In the genomic region with DNA sequence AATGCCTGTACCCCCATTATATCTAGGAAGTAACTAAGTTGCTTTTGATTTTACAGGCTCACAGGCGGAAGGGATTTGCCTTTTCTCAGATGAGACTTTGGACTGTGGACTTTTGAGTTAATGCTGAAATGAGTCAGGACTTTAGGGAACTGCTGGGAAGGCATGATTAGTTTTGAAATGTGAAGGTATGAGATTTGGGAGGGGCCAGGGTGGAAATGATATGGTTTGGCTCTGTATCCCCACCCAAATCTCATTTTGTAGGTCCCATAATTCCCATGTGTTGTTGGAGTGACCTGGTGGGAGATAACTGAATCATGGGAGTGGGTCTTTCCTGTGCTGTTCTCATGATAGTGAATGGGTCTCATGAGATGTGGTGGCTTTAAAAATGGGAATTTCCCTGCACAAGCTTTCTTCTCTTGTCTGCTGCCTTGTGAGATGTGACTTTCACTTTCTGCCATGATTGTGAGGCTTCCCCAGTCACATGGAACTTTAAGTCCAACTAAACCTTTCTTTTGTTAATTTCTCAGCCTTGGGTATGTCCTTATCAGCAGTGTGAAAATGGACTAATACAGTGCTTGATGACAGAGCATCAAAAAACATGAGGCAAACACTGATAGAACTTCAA, we compare ENCODE assay signal across 1 cellular context.
TF ChIP-seq lines count a peak whose summit lies in the region.

No MANE protein-coding gene starts in this region.

TF ChIP-seq in GM12878, 131 proteins besides CTCF, POLR2A, EP300 and RAD21 (continued from another document):
- TF ChIP-seq, protein P1, sequence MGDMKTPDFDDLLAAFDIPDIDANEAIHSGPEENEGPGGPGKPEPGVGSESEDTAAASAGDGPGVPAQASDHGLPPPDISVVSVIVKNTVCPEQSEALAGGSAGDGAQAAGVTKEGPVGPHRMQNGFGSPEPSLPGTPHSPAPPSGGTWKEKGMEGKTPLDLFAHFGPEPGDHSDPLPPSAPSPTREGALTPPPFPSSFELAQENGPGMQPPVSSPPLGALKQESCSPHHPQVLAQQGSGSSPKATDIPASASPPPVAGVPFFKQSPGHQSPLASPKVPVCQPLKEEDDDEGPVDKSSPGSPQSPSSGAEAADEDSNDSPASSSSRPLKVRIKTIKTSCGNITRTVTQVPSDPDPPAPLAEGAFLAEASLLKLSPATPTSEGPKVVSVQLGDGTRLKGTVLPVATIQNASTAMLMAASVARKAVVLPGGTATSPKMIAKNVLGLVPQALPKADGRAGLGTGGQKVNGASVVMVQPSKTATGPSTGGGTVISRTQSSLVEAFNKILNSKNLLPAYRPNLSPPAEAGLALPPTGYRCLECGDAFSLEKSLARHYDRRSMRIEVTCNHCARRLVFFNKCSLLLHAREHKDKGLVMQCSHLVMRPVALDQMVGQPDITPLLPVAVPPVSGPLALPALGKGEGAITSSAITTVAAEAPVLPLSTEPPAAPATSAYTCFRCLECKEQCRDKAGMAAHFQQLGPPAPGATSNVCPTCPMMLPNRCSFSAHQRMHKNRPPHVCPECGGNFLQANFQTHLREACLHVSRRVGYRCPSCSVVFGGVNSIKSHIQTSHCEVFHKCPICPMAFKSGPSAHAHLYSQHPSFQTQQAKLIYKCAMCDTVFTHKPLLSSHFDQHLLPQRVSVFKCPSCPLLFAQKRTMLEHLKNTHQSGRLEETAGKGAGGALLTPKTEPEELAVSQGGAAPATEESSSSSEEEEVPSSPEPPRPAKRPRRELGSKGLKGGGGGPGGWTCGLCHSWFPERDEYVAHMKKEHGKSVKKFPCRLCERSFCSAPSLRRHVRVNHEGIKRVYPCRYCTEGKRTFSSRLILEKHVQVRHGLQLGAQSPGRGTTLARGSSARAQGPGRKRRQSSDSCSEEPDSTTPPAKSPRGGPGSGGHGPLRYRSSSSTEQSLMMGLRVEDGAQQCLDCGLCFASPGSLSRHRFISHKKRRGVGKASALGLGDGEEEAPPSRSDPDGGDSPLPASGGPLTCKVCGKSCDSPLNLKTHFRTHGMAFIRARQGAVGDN (IDR thresholded peaks at IDR 0.05): peak; percentile 62; the same call in 1 of the 2 replicates
- no peak for TF ChIP-seq SMAD5 (IDR thresholded peaks at IDR 0.05; ENCODE audit: low read depth)
- no peak for TF ChIP-seq KDM1A (IDR thresholded peaks at IDR 0.05; ENCODE audit: borderline replicate concordance)
- TF ChIP-seq, protein P2, sequence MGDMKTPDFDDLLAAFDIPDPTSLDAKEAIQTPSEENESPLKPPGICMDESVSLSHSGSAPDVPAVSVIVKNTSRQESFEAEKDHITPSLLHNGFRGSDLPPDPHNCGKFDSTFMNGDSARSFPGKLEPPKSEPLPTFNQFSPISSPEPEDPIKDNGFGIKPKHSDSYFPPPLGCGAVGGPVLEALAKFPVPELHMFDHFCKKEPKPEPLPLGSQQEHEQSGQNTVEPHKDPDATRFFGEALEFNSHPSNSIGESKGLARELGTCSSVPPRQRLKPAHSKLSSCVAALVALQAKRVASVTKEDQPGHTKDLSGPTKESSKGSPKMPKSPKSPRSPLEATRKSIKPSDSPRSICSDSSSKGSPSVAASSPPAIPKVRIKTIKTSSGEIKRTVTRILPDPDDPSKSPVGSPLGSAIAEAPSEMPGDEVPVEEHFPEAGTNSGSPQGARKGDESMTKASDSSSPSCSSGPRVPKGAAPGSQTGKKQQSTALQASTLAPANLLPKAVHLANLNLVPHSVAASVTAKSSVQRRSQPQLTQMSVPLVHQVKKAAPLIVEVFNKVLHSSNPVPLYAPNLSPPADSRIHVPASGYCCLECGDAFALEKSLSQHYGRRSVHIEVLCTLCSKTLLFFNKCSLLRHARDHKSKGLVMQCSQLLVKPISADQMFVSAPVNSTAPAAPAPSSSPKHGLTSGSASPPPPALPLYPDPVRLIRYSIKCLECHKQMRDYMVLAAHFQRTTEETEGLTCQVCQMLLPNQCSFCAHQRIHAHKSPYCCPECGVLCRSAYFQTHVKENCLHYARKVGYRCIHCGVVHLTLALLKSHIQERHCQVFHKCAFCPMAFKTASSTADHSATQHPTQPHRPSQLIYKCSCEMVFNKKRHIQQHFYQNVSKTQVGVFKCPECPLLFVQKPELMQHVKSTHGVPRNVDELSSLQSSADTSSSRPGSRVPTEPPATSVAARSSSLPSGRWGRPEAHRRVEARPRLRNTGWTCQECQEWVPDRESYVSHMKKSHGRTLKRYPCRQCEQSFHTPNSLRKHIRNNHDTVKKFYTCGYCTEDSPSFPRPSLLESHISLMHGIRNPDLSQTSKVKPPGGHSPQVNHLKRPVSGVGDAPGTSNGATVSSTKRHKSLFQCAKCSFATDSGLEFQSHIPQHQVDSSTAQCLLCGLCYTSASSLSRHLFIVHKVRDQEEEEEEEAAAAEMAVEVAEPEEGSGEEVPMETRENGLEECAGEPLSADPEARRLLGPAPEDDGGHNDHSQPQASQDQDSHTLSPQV (IDR thresholded peaks at IDR 0.05): 0 out of 2 replicates have a peak, but pooled peaks have one; percentile 13
- TF ChIP-seq RAD51 (IDR thresholded peaks at IDR 0.05): peak; percentile 39; the same call in 1 of the 2 replicates
- no peak for TF ChIP-seq EGR1 (IDR thresholded peaks at IDR 0.05; ENCODE audit: borderline replicate concordance in 1 of 2, low read depth in 2 of 2, low read length in 2 of 2)
- TF ChIP-seq IKZF2 (IDR thresholded peaks at IDR 0.05): peak; percentile 57 to 82; a peak in 3 of 4 replicates
- peak; percentile 71 for TF ChIP-seq MEF2B (IDR thresholded peaks at IDR 0.05; ENCODE audit: partially characterized antibody, poor library complexity, severe bottlenecking)
- TF ChIP-seq POLR2AphosphoS5 (IDR thresholded peaks at IDR 0.05; ENCODE audit: low read length): no peak
- TF ChIP-seq DPF2 (IDR thresholded peaks at IDR 0.05): 0 out of 2 replicates have a peak, but pooled peaks have one; percentile 28
- TF ChIP-seq IKZF1 (conservative IDR thresholded peaks at IDR 0.05): 0 out of 2 replicates have a peak, but pooled peaks have one; percentile 53
- TF ChIP-seq BHLHE40 (IDR thresholded peaks at IDR 0.05; ENCODE audit: borderline replicate concordance in 1 of 2, low read depth in 2 of 2, low read length in 1 of 2): peak in 1 of 2 experiments; percentile 59; a peak in 1 of 4 replicates
- TF ChIP-seq, protein P3, sequence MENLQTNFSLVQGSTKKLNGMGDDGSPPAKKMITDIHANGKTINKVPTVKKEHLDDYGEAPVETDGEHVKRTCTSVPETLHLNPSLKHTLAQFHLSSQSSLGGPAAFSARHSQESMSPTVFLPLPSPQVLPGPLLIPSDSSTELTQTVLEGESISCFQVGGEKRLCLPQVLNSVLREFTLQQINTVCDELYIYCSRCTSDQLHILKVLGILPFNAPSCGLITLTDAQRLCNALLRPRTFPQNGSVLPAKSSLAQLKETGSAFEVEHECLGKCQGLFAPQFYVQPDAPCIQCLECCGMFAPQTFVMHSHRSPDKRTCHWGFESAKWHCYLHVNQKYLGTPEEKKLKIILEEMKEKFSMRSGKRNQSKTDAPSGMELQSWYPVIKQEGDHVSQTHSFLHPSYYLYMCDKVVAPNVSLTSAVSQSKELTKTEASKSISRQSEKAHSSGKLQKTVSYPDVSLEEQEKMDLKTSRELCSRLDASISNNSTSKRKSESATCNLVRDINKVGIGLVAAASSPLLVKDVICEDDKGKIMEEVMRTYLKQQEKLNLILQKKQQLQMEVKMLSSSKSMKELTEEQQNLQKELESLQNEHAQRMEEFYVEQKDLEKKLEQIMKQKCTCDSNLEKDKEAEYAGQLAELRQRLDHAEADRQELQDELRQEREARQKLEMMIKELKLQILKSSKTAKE (IDR thresholded peaks at IDR 0.05; ENCODE audit: low read depth, poor library complexity, severe bottlenecking): peak; percentile 42
- 0 out of 2 replicates have a peak, but pooled peaks have one; percentile 53 for TF ChIP-seq NBN (IDR thresholded peaks at IDR 0.05)
- TF ChIP-seq, protein P4, sequence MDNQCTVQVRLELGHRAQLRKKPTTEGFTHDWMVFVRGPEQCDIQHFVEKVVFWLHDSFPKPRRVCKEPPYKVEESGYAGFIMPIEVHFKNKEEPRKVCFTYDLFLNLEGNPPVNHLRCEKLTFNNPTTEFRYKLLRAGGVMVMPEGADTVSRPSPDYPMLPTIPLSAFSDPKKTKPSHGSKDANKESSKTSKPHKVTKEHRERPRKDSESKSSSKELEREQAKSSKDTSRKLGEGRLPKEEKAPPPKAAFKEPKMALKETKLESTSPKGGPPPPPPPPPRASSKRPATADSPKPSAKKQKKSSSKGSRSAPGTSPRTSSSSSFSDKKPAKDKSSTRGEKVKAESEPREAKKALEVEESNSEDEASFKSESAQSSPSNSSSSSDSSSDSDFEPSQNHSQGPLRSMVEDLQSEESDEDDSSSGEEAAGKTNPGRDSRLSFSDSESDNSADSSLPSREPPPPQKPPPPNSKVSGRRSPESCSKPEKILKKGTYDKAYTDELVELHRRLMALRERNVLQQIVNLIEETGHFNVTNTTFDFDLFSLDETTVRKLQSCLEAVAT (IDR thresholded peaks at IDR 0.05): 0 out of 2 replicates have a peak, but pooled peaks have one; percentile 24
TF ChIP-seq in GM12878: peak in this region for 15.
